11 cellular contexts compared by ENCODE assay signal in genomic region chr18:63882333-63883141, GRCh38. TPM values are rescaled to one million over a fixed set of nuclear protein-coding genes. Genes with fewer than 3 reads are reported as not detected.
DNase-seq lines count a peak whose midpoint lies in the region; ATAC-seq and TF ChIP-seq lines count a peak whose summit lies in the region.
"Had no signal": no experiment of that assay in that cellular context is flagged by ENCODE, and none has a peak within 500 bp of the region (broad histone marks: within the 10 kb centered on the region; RNA-seq: fewer than 3 reads in every experiment).

No MANE protein-coding gene starts in this region.

- H3K4me1 ChIP-seq in endodermal cell (ENCODE audit: control insufficient read depth, insufficient read depth, low read length) = no peaks in the 10 kb centered on the region
- H3K4me1 ChIP-seq in mesenchymal stem cell (ENCODE audit: control insufficient read depth, insufficient read depth, low read depth, low read length) = peaks cover 2% of the 10 kb centered on the region
- no peaks in the 10 kb centered on the region for H3K4me1 ChIP-seq in ovary (ENCODE audit: insufficient read depth)
- H3K4me1 ChIP-seq: colonic mucosa had no signal

- no peak overlapping the region for H3K4ac ChIP-seq in mesenchymal stem cell (ENCODE audit: low read depth in 1 of 2, low read length in 2 of 2)

- intact Hi-C loops in ovary (cut with DNase I) = no loop called here

- DNase-seq in AG10803 (ENCODE audit: low read depth) (peak; percentile 87), HT1080 (ENCODE audit: low read depth) (peak; percentile 97), endodermal cell (peak; percentile 54), mesenchymal stem cell (peak; percentile 94), ovary (no peak), NK-92 (lab: John Stamatoyannopoulos, UW; ENCODE audit: unreplicated experiment) (no peak)
- DNase-seq: activated CD4-positive, alpha-beta T cell treated with anti-CD3 and anti-CD28 coated beads, Interleukin-2, amount 50 U/mL, for 4 hours; colonic mucosa; DMS79 had no signal

- no peak overlapping the region for H3K4me3 Mint-ChIP-seq in endodermal cell

- H2BK15ac ChIP-seq in mesenchymal stem cell (ENCODE audit: low read depth, poor library complexity, severe bottlenecking) = no peak overlapping the region

- no peak overlapping the region for H3K4me2 ChIP-seq in mesenchymal stem cell (ENCODE audit: low read length, poor library complexity, severe bottlenecking)

- peaks cover 4% of the 10 kb centered on the region for H3K4me1 Mint-ChIP-seq in endodermal cell

- H3K14ac ChIP-seq in mesenchymal stem cell (ENCODE audit: low read length in 2 of 2) = no peak overlapping the region

- no peak overlapping the region for H4K91ac ChIP-seq in mesenchymal stem cell (ENCODE audit: low read length)

- H3K23ac ChIP-seq in mesenchymal stem cell (ENCODE audit: low read length in 2 of 2) = no peak overlapping the region

- TF ChIP-seq EP300 in ovary (IDR thresholded peaks at IDR 0.05) = no peak

- H4K8ac ChIP-seq in mesenchymal stem cell (ENCODE audit: low read length) = no peak overlapping the region

- H3K36me3 ChIP-seq in endodermal cell (ENCODE audit: control insufficient read depth, insufficient read depth, low read length) (no peaks in the 10 kb centered on the region), mesenchymal stem cell (ENCODE audit: control insufficient read depth in 1 of 2, insufficient read depth in 2 of 2, low read depth in 1 of 2, low read length in 2 of 2) (no peaks in the 10 kb centered on the region), ovary (no peaks in the 10 kb centered on the region)
- H3K36me3 ChIP-seq: colonic mucosa had no signal

- no peak for TF ChIP-seq CTCF in AG10803 (conservative IDR thresholded peaks at IDR 0.05; ENCODE audit: low read length)
- TF ChIP-seq CTCF in endodermal cell (conservative IDR thresholded peaks at IDR 0.05) = no peak
- no peak for TF ChIP-seq CTCF in ovary (IDR thresholded peaks at IDR 0.05)

- H3K27me3 ChIP-seq in endodermal cell (ENCODE audit: control insufficient read depth, insufficient read depth, low read length, poor library complexity, severe bottlenecking) (no peaks in the 10 kb centered on the region), mesenchymal stem cell (ENCODE audit: control insufficient read depth in 1 of 2, insufficient read depth in 1 of 2, low read length in 2 of 2) (no peaks in the 10 kb centered on the region), ovary (no peaks in the 10 kb centered on the region)
- H3K27me3 ChIP-seq: colonic mucosa had no signal

- H3K27ac ChIP-seq in endodermal cell (ENCODE audit: low read depth, low read length) = no peak overlapping the region
- no peak overlapping the region for H3K27ac ChIP-seq in mesenchymal stem cell (ENCODE audit: low read length, poor library complexity, severe bottlenecking)
- H3K27ac ChIP-seq in ovary = no peak overlapping the region
- H3K27ac ChIP-seq: colonic mucosa had no signal

- H3K9me3 ChIP-seq in endodermal cell (ENCODE audit: control insufficient read depth, low read length) (no peaks in the 10 kb centered on the region), mesenchymal stem cell (ENCODE audit: control insufficient read depth, low read length) (no peaks in the 10 kb centered on the region), ovary (no peaks in the 10 kb centered on the region)
- H3K9me3 ChIP-seq: colonic mucosa had no signal

- no peaks in the 10 kb centered on the region for H3K9me3 Mint-ChIP-seq in endodermal cell

- H2BK5ac ChIP-seq in mesenchymal stem cell (ENCODE audit: low read depth, low read length, poor library complexity, severe bottlenecking) = no peak overlapping the region

- no peak for TF ChIP-seq POLR2A in ovary (IDR thresholded peaks at IDR 0.05)

- WGBS in endodermal cell (ENCODE audit: insufficient coverage in 1 of 2, insufficient read length in 1 of 2), 2 experiments = 82 to 83% methylated on average over 4 to 8 of the region's 8 CpGs
- WGBS in mesenchymal stem cell = 20% methylated on average over 7 of the region's 8 CpGs
- 60 to 67% (median 64%) methylated on average over 8 of the region's 8 CpGs for WGBS in ovary, 3 donors

- H3K36me3 Mint-ChIP-seq in endodermal cell (ENCODE audit: low read depth) = no peaks in the 10 kb centered on the region

- H2BK120ac ChIP-seq in mesenchymal stem cell (ENCODE audit: low read depth, low read length) = no peak overlapping the region

- no peak overlapping the region for H2AFZ ChIP-seq in mesenchymal stem cell (ENCODE audit: low read depth, low read length)

- ATAC-seq in GM21526 (IDR thresholded peaks at IDR 0.05; ENCODE audit: low FRiP score, unreplicated experiment) (no peak), HG02623 (IDR thresholded peaks at IDR 0.05; ENCODE audit: unreplicated experiment) (no peak)

- H3K9ac ChIP-seq in endodermal cell (ENCODE audit: extremely low read depth, low read length, poor library complexity, severe bottlenecking) (no peak overlapping the region), mesenchymal stem cell (ENCODE audit: low read length) (peak overlapping the region; percentile 48)

- H3K27me3 Mint-ChIP-seq in endodermal cell (ENCODE audit: insufficient read depth) = no peaks in the 10 kb centered on the region

- H3K79me1 ChIP-seq in mesenchymal stem cell (replicated peaks; ENCODE audit: low read length, poor library complexity, severe bottlenecking) = no peaks in the 10 kb centered on the region

- H3K4me3 ChIP-seq in AG10803 (ENCODE audit: low read length) (no peak overlapping the region), endodermal cell (ENCODE audit: low read length) (no peak overlapping the region), mesenchymal stem cell (ENCODE audit: insufficient read depth in 1 of 2, low read depth in 1 of 2, low read length in 2 of 2) (no peak overlapping the region), ovary (no peak overlapping the region)
- H3K4me3 ChIP-seq: colonic mucosa had no signal

- H3K18ac ChIP-seq in mesenchymal stem cell (ENCODE audit: low read depth in 1 of 2, low read length in 2 of 2) = peak overlapping the region in 1 of 2 experiments; percentile 33

- H3K27ac Mint-ChIP-seq in endodermal cell = no peak overlapping the region

- H2AK5ac ChIP-seq in mesenchymal stem cell (ENCODE audit: low read length, severe bottlenecking) = no peak overlapping the region

- no peak overlapping the region for H2BK12ac ChIP-seq in mesenchymal stem cell (ENCODE audit: low read length in 2 of 2)

RNA-seq across cellular contexts. Expression of gene SERPINB2, which starts 5.0 kb away (rescaled TPM):
- 0.27 and 1.8 TPM in 2 replicates for total RNA-seq in HT1080 (2014; rRNA removed; shearing (Covaris generic))
- 0.61 and 0.88 TPM in 2 replicates for polyA plus RNA-seq in HT1080 (2015; cell fraction: cytosol; rRNA removed)
- 1.1 and 2.1 TPM in 2 replicates for polyA plus RNA-seq in HT1080 (2015; cell fraction: nucleus; rRNA removed)
- not detected for total RNA-seq in endodermal cell
- 0.11 TPM for polyA plus RNA-seq in endodermal cell (2013, experiment 1 of 2)
- not detected for polyA plus RNA-seq in endodermal cell (2013, experiment 2 of 2)
- polyA plus RNA-seq in mesenchymal stem cell (2013, experiment 1 of 2) = 0.11 TPM
- polyA plus RNA-seq in mesenchymal stem cell (2013, experiment 2 of 2) = 0.21 TPM
- total RNA-seq in ovary = 10 to 100 TPM in 1 of 7 donors, 1 to 10 TPM in 1, under 1 TPM in 2, not detected in 3; 0.32 to 11.4 (median 3.5) TPM
- polyA plus RNA-seq in ovary = 1 to 10 TPM; 1.1 to 1.4 TPM

RNA-seq across cellular contexts. Expression of gene SERPINB10, which starts 25.2 kb away (rescaled TPM):
- not detected in 2 replicates for total RNA-seq in HT1080 (2014; rRNA removed; shearing (Covaris generic))
- not detected in 2 replicates for polyA plus RNA-seq in HT1080 (2015; cell fraction: cytosol; rRNA removed)
- polyA plus RNA-seq in HT1080 (2015; cell fraction: nucleus; rRNA removed) = not detected in 2 replicates
- total RNA-seq in endodermal cell = not detected
- polyA plus RNA-seq in endodermal cell (2013, experiment 1 of 2) = not detected
- polyA plus RNA-seq in endodermal cell (2013, experiment 2 of 2) = not detected
- 0.04 TPM for polyA plus RNA-seq in mesenchymal stem cell (2013, experiment 1 of 2)
- polyA plus RNA-seq in mesenchymal stem cell (2013, experiment 2 of 2) = not detected
- total RNA-seq in ovary = 1 to 10 TPM in 1 of 7 donors, not detected in 6; 2.0 TPM
- polyA plus RNA-seq in ovary = not detected
- total RNA-seq: colonic mucosa had no signal

Comparison
In these comparisons a context has a peak if more than half of its experiments do, and no peak if none do; other contexts are left out.
1. DNase-seq: peak in AG10803 (single experiment), HT1080 (single experiment), endodermal cell (single experiment) and mesenchymal stem cell (single experiment); none in ovary (0 of 5) and NK-92 (single experiment).